3 cellular contexts compared by ENCODE assay signal in genomic region chr9:118669986-118670385, GRCh38.
TF ChIP-seq lines count a peak whose summit lies in the region.

No MANE protein-coding gene starts in this region.

TF ChIP-seq in GM23338, 12 proteins besides CTCF, POLR2A, EP300 and RAD21 (continued from another document and continues in another):
- no peak for TF ChIP-seq EZH2 (IDR thresholded peaks at IDR 0.05; ENCODE audit: low read depth, unreplicated experiment)
- no peak for TF ChIP-seq POLR2AphosphoS5 (IDR thresholded peaks at IDR 0.05; ENCODE audit: low read depth)
- TF ChIP-seq NANOG (IDR thresholded peaks at IDR 0.05; ENCODE audit: borderline replicate concordance): no peak; the same call in 1 of the 2 replicates
- no peak for TF ChIP-seq ZNF462 (CRISPR knock-in tag; IDR thresholded peaks at IDR 0.05)
- no peak for TF ChIP-seq ETS1 (IDR thresholded peaks at IDR 0.05)

TF ChIP-seq in H1, 55 proteins besides CTCF, POLR2A, EP300 and RAD21:
- TF ChIP-seq GTF2F1 (IDR thresholded peaks at IDR 0.05; ENCODE audit: borderline replicate concordance, low read depth, low read length) (no peak), SIN3A (conservative IDR thresholded peaks at IDR 0.05 in 1 of 2, IDR thresholded peaks at IDR 0.05 in 1 of 2; ENCODE audit: low read depth in 1 of 2, low read length in 2 of 2) (no peak), BACH1 (IDR thresholded peaks at IDR 0.05; ENCODE audit: low read length) (no peak), TAF7 (optimal IDR thresholded peaks at IDR 0.05; ENCODE audit: borderline replicate concordance, low read depth, low read length) (no peak), TAF1 (IDR thresholded peaks at IDR 0.05; ENCODE audit: low read depth, low read length) (no peak), ASH2L (IDR thresholded peaks at IDR 0.05; ENCODE audit: low read length) (no peak), SP1 (IDR thresholded peaks at IDR 0.05; ENCODE audit: low read depth, low read length) (no peak), JUND (IDR thresholded peaks at IDR 0.05; ENCODE audit: low read length) (no peak), NRF1 (IDR thresholded peaks at IDR 0.05; ENCODE audit: low read depth, low read length) (no peak), ATF2 (IDR thresholded peaks at IDR 0.05; ENCODE audit: low read length) (no peak), GABPA (IDR thresholded peaks at IDR 0.05; ENCODE audit: borderline replicate concordance, insufficient read depth, low read length) (no peak), ATF3 (IDR thresholded peaks at IDR 0.05; ENCODE audit: insufficient read depth, low read depth, low read length) (no peak), KDM1A (IDR thresholded peaks at IDR 0.05; ENCODE audit: borderline replicate concordance, low read length) (no peak)

TF ChIP-seq in neural cell, 6 proteins besides CTCF, POLR2A, EP300 and RAD21 (continued from another document):
- no peak for TF ChIP-seq MXI1 (conservative IDR thresholded peaks at IDR 0.05; ENCODE audit: poor library complexity, severe bottlenecking)
- no peak for TF ChIP-seq EZH2 (IDR thresholded peaks at IDR 0.05; ENCODE audit: borderline replicate concordance, insufficient read depth, low read length, poor library complexity, severe bottlenecking)
